In genomic region chr11:106063009-106063408, GRCh38 we compare ENCODE assay signal across 16 cellular contexts. TPM values are rescaled to one million over a fixed set of nuclear protein-coding genes. Genes with fewer than 3 reads are reported as not detected.
DNase-seq lines count a peak whose midpoint lies in the region; ATAC-seq and TF ChIP-seq lines count a peak whose summit lies in the region.
"Had no signal": no experiment of that assay in that cellular context is flagged by ENCODE, and none has a peak within 500 bp of the region (broad histone marks: within the 10 kb centered on the region; RNA-seq: fewer than 3 reads in every experiment).

No MANE protein-coding gene starts in this region.

- no peaks in the 10 kb centered on the region for H3K27me3 ChIP-seq in right cardiac atrium (ENCODE audit: control insufficient read depth, insufficient read depth)
- H3K27me3 ChIP-seq in right atrium auricular region: no peaks in the 10 kb centered on the region
- H3K27me3 ChIP-seq in testis: no peaks in the 10 kb centered on the region
- H3K27me3 ChIP-seq: BLaER1 treated with 17β-estradiol and CSF1 and Interleukin-3, amounts not matched to agents 10 nM and 100 nM; neutrophil had no signal

- H3K4me3 ChIP-seq in right cardiac atrium (ENCODE audit: low read length): no peak overlapping the region
- no peak overlapping the region for H3K4me3 ChIP-seq in right atrium auricular region
- H3K4me3 ChIP-seq in testis: no peak overlapping the region
- H3K4me3 ChIP-seq: BLaER1 treated with 17β-estradiol and CSF1 and Interleukin-3, amounts not matched to agents 10 nM and 100 nM had no signal

- no peak for TF ChIP-seq POLR2A in testis (IDR thresholded peaks at IDR 0.05)

- H3K9me3 ChIP-seq in right cardiac atrium (ENCODE audit: control insufficient read depth, low read length): no peaks in the 10 kb centered on the region
- no peaks in the 10 kb centered on the region for H3K9me3 ChIP-seq in right atrium auricular region
- no peaks in the 10 kb centered on the region for H3K9me3 ChIP-seq in testis
- H3K9me3 ChIP-seq: neutrophil had no signal

- H3K4me1 ChIP-seq in right cardiac atrium (ENCODE audit: control insufficient read depth, insufficient read depth, low read length) (no peaks in the 10 kb centered on the region), right atrium auricular region (no peaks in the 10 kb centered on the region), testis (no peaks in the 10 kb centered on the region)

- DNase-seq in OCI-M1 (lab: John Stamatoyannopoulos, UW): peak; percentile 2
- no peak for DNase-seq in right cardiac atrium
- DNase-seq in right atrium auricular region (ENCODE audit: low spot score): no peak
- no peak for DNase-seq in posterior vena cava (ENCODE audit: low spot score)
- no peak for DNase-seq in testis
- DNase-seq: DMS79 treated with DMSO at 0.1 percent for 48 hours, mesenchymal stem cell, NCI-H1105, NCI-H510A, T1000 had no signal

- no peak overlapping the region for H3K27ac ChIP-seq in right cardiac atrium (ENCODE audit: low read length)
- H3K27ac ChIP-seq in right atrium auricular region: no peak overlapping the region
- no peak overlapping the region for H3K27ac ChIP-seq in testis
- H3K27ac ChIP-seq: BLaER1 treated with 17β-estradiol and CSF1 and Interleukin-3, amounts not matched to agents 10 nM and 100 nM; neutrophil; RWPE1 had no signal

- H3K36me3 ChIP-seq in right atrium auricular region (no peaks in the 10 kb centered on the region), testis (ENCODE audit: low read depth, missing control alignments) (no peaks in the 10 kb centered on the region)
- H3K36me3 ChIP-seq: neutrophil had no signal

- TF ChIP-seq CTCF in right atrium auricular region (IDR thresholded peaks at IDR 0.05) (no peak), testis (IDR thresholded peaks at IDR 0.05) (no peak)

- intact Hi-C loops in right cardiac atrium (cut with DNase I): no loop called here
- intact Hi-C loops in posterior vena cava (cut with DNase I): no loop called here
- intact Hi-C loops in testis (cut with DNase I; ENCODE audit: low total_unique reads): no loop called here

- ATAC-seq in GM18517 (IDR thresholded peaks at IDR 0.05; ENCODE audit: unreplicated experiment) (peak; percentile 65), GM21390 (IDR thresholded peaks at IDR 0.05; ENCODE audit: unreplicated experiment) (peak; percentile 43), HG03045 (IDR thresholded peaks at IDR 0.05; ENCODE audit: unreplicated experiment) (peak; percentile 46), right cardiac atrium (no peak)

RNA-seq across cellular contexts. Expression of gene KBTBD3, which starts 14.1 kb away (rescaled TPM):
- total RNA-seq in right cardiac atrium (10 to 100 TPM in 3 of 4 donors, 1 to 10 TPM in 1; 7.9 to 14.4 (median 12.9) TPM), right atrium auricular region (1 to 10 TPM; 3.3 to 4.2 TPM), posterior vena cava (1 to 10 TPM; 4.7 to 8.3 TPM), testis (1 to 10 TPM; 6.8 to 8.5 TPM)
- polyA plus RNA-seq in right cardiac atrium (6.8 TPM), testis (ENCODE audit: insufficient read depth, low read depth, low replicate concordance) (15.6 TPM)

RNA-seq across cellular contexts. Expression of gene AASDHPPT, which starts 14.5 kb away (rescaled TPM):
- total RNA-seq in right cardiac atrium (10 to 100 TPM; 30.1 to 38.6 (median 34.1) TPM), right atrium auricular region (10 to 100 TPM; 29.9 to 42.7 TPM), posterior vena cava (10 to 100 TPM; 15.9 to 17.9 TPM), testis (10 to 100 TPM; 52.2 to 56.7 TPM)
- polyA plus RNA-seq in right cardiac atrium (26.0 TPM), testis (ENCODE audit: insufficient read depth, low read depth, low replicate concordance) (72.3 TPM)

RNA-seq across cellular contexts. Expression of gene MSANTD4, which starts 41.0 kb away (rescaled TPM):
- 10 to 100 TPM; 17.9 to 23.8 (median 19.5) TPM for total RNA-seq in right cardiac atrium
- polyA plus RNA-seq in right cardiac atrium: 9.9 TPM
- total RNA-seq in right atrium auricular region: 10 to 100 TPM; 17.8 to 21.5 TPM
- 10 to 100 TPM; 16.5 to 24.2 TPM for total RNA-seq in posterior vena cava
- 10 to 100 TPM; 20.7 to 34.4 TPM for total RNA-seq in testis
- polyA plus RNA-seq in testis (ENCODE audit: insufficient read depth, low read depth, low replicate concordance): 15.5 TPM

Comparison
In these comparisons a context has a peak if more than half of its experiments do, and no peak if none do; other contexts are left out.
1. ATAC-seq: peak in GM18517 (single experiment), GM21390 (single experiment) and HG03045 (single experiment); none in right cardiac atrium (0 of 2).